8 cellular contexts compared by ENCODE assay signal in the genomic region with DNA sequence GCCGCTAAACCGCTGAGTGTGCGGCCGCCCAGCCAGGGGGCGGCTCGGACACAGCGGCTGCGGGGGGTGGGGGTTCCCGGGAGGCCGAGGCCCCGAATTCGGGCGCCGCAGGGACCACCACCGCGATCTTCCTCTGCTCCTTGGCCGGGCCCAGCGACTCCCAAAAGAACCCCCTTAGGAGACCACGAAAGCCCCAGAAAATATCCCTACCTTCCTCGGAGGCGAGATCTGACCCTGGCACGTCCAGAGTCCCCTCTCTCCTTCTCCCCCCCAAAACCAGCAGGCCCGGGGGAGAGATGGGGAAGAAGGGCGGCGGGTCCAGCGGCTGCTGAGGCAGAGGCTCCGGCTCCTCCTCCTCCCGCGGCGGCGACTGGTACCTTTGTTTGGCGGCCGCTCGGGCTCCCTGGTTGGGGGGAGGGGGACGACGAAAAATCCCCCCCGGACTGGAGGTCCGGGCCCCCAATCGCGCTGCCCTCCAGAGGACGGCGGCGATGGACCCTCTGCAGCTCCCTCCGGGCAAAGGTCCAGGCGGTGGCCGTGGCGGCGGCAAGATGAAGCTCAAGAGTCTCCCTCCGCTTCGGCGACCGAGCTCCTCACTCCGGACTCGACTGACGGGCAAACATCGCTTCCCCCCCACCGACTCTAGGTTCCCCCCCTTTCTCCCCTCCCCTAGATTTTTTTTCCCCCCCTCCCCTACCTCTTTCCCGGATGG. TPM values are rescaled to one million over a fixed set of nuclear protein-coding genes. Genes with fewer than 3 reads are reported as not detected.
DNase-seq lines count a peak whose midpoint lies in the region; ATAC-seq and TF ChIP-seq lines count a peak whose summit lies in the region.

A gene with protein sequence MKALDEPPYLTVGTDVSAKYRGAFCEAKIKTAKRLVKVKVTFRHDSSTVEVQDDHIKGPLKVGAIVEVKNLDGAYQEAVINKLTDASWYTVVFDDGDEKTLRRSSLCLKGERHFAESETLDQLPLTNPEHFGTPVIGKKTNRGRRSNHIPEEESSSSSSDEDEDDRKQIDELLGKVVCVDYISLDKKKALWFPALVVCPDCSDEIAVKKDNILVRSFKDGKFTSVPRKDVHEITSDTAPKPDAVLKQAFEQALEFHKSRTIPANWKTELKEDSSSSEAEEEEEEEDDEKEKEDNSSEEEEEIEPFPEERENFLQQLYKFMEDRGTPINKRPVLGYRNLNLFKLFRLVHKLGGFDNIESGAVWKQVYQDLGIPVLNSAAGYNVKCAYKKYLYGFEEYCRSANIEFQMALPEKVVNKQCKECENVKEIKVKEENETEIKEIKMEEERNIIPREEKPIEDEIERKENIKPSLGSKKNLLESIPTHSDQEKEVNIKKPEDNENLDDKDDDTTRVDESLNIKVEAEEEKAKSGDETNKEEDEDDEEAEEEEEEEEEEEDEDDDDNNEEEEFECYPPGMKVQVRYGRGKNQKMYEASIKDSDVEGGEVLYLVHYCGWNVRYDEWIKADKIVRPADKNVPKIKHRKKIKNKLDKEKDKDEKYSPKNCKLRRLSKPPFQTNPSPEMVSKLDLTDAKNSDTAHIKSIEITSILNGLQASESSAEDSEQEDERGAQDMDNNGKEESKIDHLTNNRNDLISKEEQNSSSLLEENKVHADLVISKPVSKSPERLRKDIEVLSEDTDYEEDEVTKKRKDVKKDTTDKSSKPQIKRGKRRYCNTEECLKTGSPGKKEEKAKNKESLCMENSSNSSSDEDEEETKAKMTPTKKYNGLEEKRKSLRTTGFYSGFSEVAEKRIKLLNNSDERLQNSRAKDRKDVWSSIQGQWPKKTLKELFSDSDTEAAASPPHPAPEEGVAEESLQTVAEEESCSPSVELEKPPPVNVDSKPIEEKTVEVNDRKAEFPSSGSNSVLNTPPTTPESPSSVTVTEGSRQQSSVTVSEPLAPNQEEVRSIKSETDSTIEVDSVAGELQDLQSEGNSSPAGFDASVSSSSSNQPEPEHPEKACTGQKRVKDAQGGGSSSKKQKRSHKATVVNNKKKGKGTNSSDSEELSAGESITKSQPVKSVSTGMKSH (N-terminal part only) (minus strand): TSS at position 621 of the 712 bp plus-strand sequence. CDS start 1,260 bp downstream, outside the sequence.

- peaks cover 13% of the 10 kb centered on the region for H3K36me3 Mint-ChIP-seq in T-helper 1 cell treated with Interleukin-12 subunit alpha and Interleukin-12 subunit beta and Interleukin-4 antibody, amounts not matched to agents 30 μg/mL and 1 μg/mL, for 36 hours (ENCODE audit: low read depth)
- no peaks in the 10 kb centered on the region for H3K36me3 Mint-ChIP-seq in mesothelial cell of epicardium

- peak within 1 kb of the TSS; percentile 99 for H3K4me3 ChIP-seq in BLaER1
- H3K4me3 ChIP-seq in testis, result peak within 1 kb of the TSS; percentile 96 to 100

- H3K27me3 Mint-ChIP-seq in T-helper 1 cell treated with Interleukin-12 subunit alpha and Interleukin-12 subunit beta and Interleukin-4 antibody, amounts not matched to agents 30 μg/mL and 1 μg/mL, for 36 hours (ENCODE audit: low read depth), result no peaks in the 10 kb centered on the region
- no peaks in the 10 kb centered on the region for H3K27me3 Mint-ChIP-seq in mesothelial cell of epicardium (ENCODE audit: low read depth)

- 1 to 2% methylated on average over 17 to 58 of the region's 58 CpGs for WGBS in testis, 2 donors

- TF ChIP-seq POLR2A in GM19099 (IDR thresholded peaks at IDR 0.05; ENCODE audit: extremely low read depth, insufficient read length, low read depth) (peak; percentile 37), testis (IDR thresholded peaks at IDR 0.05) (peak; percentile 44)

- H3K27me3 ChIP-seq in BLaER1 (no peaks in the 10 kb centered on the region), testis (no peaks in the 10 kb centered on the region)

- H3K4me1 Mint-ChIP-seq in T-helper 1 cell treated with Interleukin-12 subunit alpha and Interleukin-12 subunit beta and Interleukin-4 antibody, amounts not matched to agents 30 μg/mL and 1 μg/mL, for 36 hours (ENCODE audit: low read depth), result peaks cover 22% of the 10 kb centered on the region
- H3K4me1 Mint-ChIP-seq in mesothelial cell of epicardium, result peaks cover 30% of the 10 kb centered on the region

- TF ChIP-seq CTCF in mesothelial cell of epicardium (IDR thresholded peaks at IDR 0.05; ENCODE audit: unreplicated experiment) (no peak), testis (IDR thresholded peaks at IDR 0.05) (no peak)

- peak; percentile 0 for ATAC-seq in HG03378 (IDR thresholded peaks at IDR 0.05; ENCODE audit: unreplicated experiment)

- peak within 1 kb of the TSS; percentile 86 for H3K4me2 ChIP-seq in BLaER1

- peak within 1 kb of the TSS; percentile 99 for H3K9ac ChIP-seq in BLaER1

- H3K27ac ChIP-seq in BLaER1 (peak within 1 kb of the TSS; percentile 96), testis (peak within 1 kb of the TSS; percentile 99)

- peaks cover 81% of the 10 kb centered on the region for H4K20me1 ChIP-seq in BLaER1

- intact Hi-C loops in testis (cut with DNase I; ENCODE audit: low total_unique reads), result loop anchor here (10.0 kb wide), 1 partner anchor 223 kb away; no protein-coding TSS in a partner anchor

- H3K36me3 ChIP-seq in BLaER1 (peaks cover 19% of the 10 kb centered on the region), testis (ENCODE audit: low read depth, missing control alignments) (no peaks in the 10 kb centered on the region)

- peak; percentile 62 for DNase-seq in effector CD8-positive, alpha-beta T cell (lab: John Stamatoyannopoulos, UW)
- DNase-seq in mesothelial cell of epicardium (ENCODE audit: low spot score in 2 of 2, unreplicated experiment in 2 of 2) (peak; percentile 65 to 76), testis (no peak)
- no peak for DNase-seq in central memory CD4-positive, alpha-beta T cell

- H3K4me1 ChIP-seq in BLaER1 (peaks cover 57% of the 10 kb centered on the region), testis (peaks cover 15% of the 10 kb centered on the region)

- peak within 1 kb of the TSS; percentile 98 for H3K27ac Mint-ChIP-seq in T-helper 1 cell treated with Interleukin-12 subunit alpha and Interleukin-12 subunit beta and Interleukin-4 antibody, amounts not matched to agents 30 μg/mL and 1 μg/mL, for 36 hours
- peak within 1 kb of the TSS; percentile 96 for H3K27ac Mint-ChIP-seq in mesothelial cell of epicardium

- H3K9me3 Mint-ChIP-seq in T-helper 1 cell treated with Interleukin-12 subunit alpha and Interleukin-12 subunit beta and Interleukin-4 antibody, amounts not matched to agents 30 μg/mL and 1 μg/mL, for 36 hours, result no peaks in the 10 kb centered on the region
- no peaks in the 10 kb centered on the region for H3K9me3 Mint-ChIP-seq in mesothelial cell of epicardium

- H3K4me3 Mint-ChIP-seq in T-helper 1 cell treated with Interleukin-12 subunit alpha and Interleukin-12 subunit beta and Interleukin-4 antibody, amounts not matched to agents 30 μg/mL and 1 μg/mL, for 36 hours, result peak within 1 kb of the TSS; percentile 94
- H3K4me3 Mint-ChIP-seq in mesothelial cell of epicardium, result peak within 1 kb of the TSS; percentile 93

- no peaks in the 10 kb centered on the region for H3K9me3 ChIP-seq in BLaER1
- no peaks in the 10 kb centered on the region for H3K9me3 ChIP-seq in testis

RNA-seq across cellular contexts. Expression of the gene that starts here (rescaled TPM):
- total RNA-seq in mesothelial cell of epicardium (68.3 to 71.5 TPM (median 68.7 TPM) in 3 replicates), testis (10 to 100 TPM; 60.0 to 72.4 TPM)
- polyA plus RNA-seq in testis (ENCODE audit: insufficient read depth, low read depth, low replicate concordance), result 11.6 TPM

Comparison
In these comparisons a context has a peak if more than half of its experiments do, and no peak if none do; other contexts are left out.
1. DNase-seq: peak in effector CD8-positive, alpha-beta T cell (single experiment) and mesothelial cell of epicardium (2 of 2); none in testis (single experiment) and central memory CD4-positive, alpha-beta T cell (single experiment).